Comparison of ENCODE assay signal across 21 cellular contexts in the genomic region with DNA sequence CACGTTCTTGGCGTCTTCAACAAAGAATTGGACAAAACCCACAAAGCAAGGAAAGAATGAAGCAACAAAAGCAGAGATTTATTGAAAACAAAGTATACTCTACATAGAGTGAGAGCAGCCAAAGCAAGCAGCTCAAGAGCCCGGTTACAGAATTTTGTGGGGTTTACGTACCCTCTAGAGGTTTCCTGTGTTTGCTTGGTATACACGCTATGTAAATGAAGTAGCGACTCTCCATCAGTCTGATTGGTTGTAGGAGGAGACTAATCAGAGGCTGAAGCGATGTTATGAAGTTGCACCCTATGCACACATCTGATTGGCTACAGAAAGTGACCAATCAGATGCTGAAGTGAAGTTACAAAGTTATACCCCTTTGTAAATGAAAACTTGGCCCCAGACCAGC.
"Had no signal": no experiment of that assay in that cellular context is flagged by ENCODE, and none has a peak within 500 bp of the region (broad histone marks: within the 10 kb centered on the region; RNA-seq: fewer than 3 reads in every experiment).

No MANE protein-coding gene starts in this region.

- ATAC-seq: HepG2 had no signal

- DNase-seq: IMR-90, Karpas-422, KG1, MG63, NCI-H1092 treated with DMSO at 0.1 percent for 48 hours, NCI-H146, NCI-H1694 treated with DMSO at 0.1 percent for 48 hours, NCI-H1930, NCI-H2081, NCI-H2171, NCI-H226, NCI-H446, NCI-H510A, NCI-H524 treated with DMSO at 0.1 percent for 48 hours, NCI-H69, NCI-H774, RPMI8226, SHP77, SK-N-SH, SW 1271 had no signal

- H3K4me3 ChIP-seq: MG63 had no signal

- H3K36me3 ChIP-seq: MG63 had no signal

- H3K9me3 ChIP-seq: MG63, SK-N-SH had no signal

- H3K27me3 ChIP-seq: MG63 had no signal
